In the genomic region with DNA sequence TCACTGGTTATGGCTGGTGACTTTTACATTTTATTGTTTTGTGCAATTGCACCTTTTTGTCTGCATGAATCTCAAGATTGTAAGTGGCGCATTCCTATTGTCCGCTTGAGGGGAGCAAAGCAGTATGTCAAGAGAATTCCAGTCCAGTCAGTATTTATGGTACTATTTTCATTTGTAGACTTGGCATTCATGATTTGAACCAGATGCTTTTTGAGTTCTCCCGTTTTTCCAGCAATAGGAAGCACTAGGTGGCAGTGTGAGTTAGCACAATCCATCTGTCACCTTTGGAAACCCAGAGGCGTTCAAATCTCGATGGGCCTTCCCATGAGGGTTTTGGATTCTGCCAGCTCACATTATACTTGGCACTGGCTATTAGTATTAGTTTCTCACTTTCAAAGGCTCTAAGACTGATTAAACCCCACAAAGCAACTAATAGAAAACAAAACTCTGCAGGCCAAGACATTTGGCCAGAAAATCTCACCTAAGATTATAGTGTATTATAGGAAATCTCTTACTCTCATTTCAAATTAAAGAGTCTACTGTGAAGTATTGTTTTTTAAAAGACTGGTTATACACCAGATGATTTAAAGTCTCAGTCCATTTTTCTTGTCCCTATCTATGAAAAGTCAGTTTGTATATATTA, we compare ENCODE assay signal across 8 cellular contexts. TPM values are rescaled to one million over a fixed set of nuclear protein-coding genes. Genes with fewer than 3 reads are reported as not detected.
DNase-seq lines count a peak whose midpoint lies in the region; ATAC-seq and TF ChIP-seq lines count a peak whose summit lies in the region.

No MANE protein-coding gene starts in this region.

- H3K4me1 ChIP-seq in gastroesophageal sphincter = peaks cover 0 to 38% (median 13%) of the 10 kb centered on the region in 3 donors

- peaks cover 0 to 24% of the 10 kb centered on the region in 2 donors for H3K36me3 ChIP-seq in gastroesophageal sphincter

- ATAC-seq in gastroesophageal sphincter (no peak), GM18858 (IDR thresholded peaks at IDR 0.05; ENCODE audit: unreplicated experiment) (no peak)

- TF ChIP-seq POLR2A in gastroesophageal sphincter (IDR thresholded peaks at IDR 0.05) = no peak

- 3 to 6% methylated on average over 5 of the region's 5 CpGs for WGBS in gastroesophageal sphincter (ENCODE audit: low coverage in 1 of 2), 2 donors

- H3K27me3 ChIP-seq in gastroesophageal sphincter = no peaks in the 10 kb centered on the region

- TF ChIP-seq EP300 in gastroesophageal sphincter (IDR thresholded peaks at IDR 0.05) = no peak

- DNase-seq in ELR (ENCODE audit: low read depth) (peak; percentile 74), NCI-H1436 (lab: John Stamatoyannopoulos, UW) (peak; percentile 82), nucleus accumbens (lab: John Stamatoyannopoulos, UW) (peak in 42 of 56 donors; percentile 2 to 77 (median 28)), NCI-H1048 (lab: John Stamatoyannopoulos, UW) (no peak)

- H3K27ac ChIP-seq in 22Rv1 (no peak overlapping the region), VCaP (no peak overlapping the region), gastroesophageal sphincter (no peak overlapping the region)

- peak overlapping the region in 1 of 2 donors; percentile 88 for H3K4me3 ChIP-seq in gastroesophageal sphincter

- TF ChIP-seq CTCF in 22Rv1 (IDR thresholded peaks at IDR 0.05) (peak; percentile 75), VCaP (conservative IDR thresholded peaks at IDR 0.05) (peak; percentile 77), gastroesophageal sphincter (IDR thresholded peaks at IDR 0.05) (peak; percentile 6 to 71 (median 48))

- no peaks in the 10 kb centered on the region for H3K9me3 ChIP-seq in gastroesophageal sphincter

RNA-seq across cellular contexts. Expression of a gene that starts 2.2 kb away (rescaled TPM):
- 10 to 100 TPM in 1 of 4 donors, 1 to 10 TPM in 3; 3.9 to 17.5 (median 7.4) TPM for total RNA-seq in gastroesophageal sphincter
